In genomic region chr6:23454090-23454998, GRCh38 we compare ENCODE assay signal across 16 cellular contexts.
DNase-seq lines count a peak whose midpoint lies in the region; ATAC-seq and TF ChIP-seq lines count a peak whose summit lies in the region.
"Had no signal": no experiment of that assay in that cellular context is flagged by ENCODE, and none has a peak within 500 bp of the region (broad histone marks: within the 10 kb centered on the region; RNA-seq: fewer than 3 reads in every experiment).

No MANE protein-coding gene starts in this region.

- H3K4me2 ChIP-seq in GM23248 (ENCODE audit: unreplicated experiment): no peak overlapping the region
- H3K4me2 ChIP-seq in mammary epithelial cell (ENCODE audit: insufficient read depth, low read depth, low read length): no peak overlapping the region
- H3K4me2 ChIP-seq: smooth muscle cell had no signal

- peak; percentile 16 for DNase-seq in GM23248
- peak; percentile 65 for DNase-seq in NCI-H460 (ENCODE audit: extremely low read depth, low read depth)
- peak; percentile 35 for DNase-seq in mammary epithelial cell
- peak; percentile 3 for DNase-seq in non-pigmented ciliary epithelial cell (ENCODE audit: low read depth)
- DNase-seq in right lobe of liver: no peak
- DNase-seq in putamen (ENCODE audit: low spot score): no peak
- DNase-seq in activated T-cell treated with anti-CD3 and anti-CD28 coated beads, Interleukin-2, amount 50 U/mL, for 1 hour: no peak
- DNase-seq: activated CD4-positive, alpha-beta T cell treated with anti-CD3 and anti-CD28 coated beads, Interleukin-2, amount 10 ng/mL, durations not matched to agents 24 days and 14 days; CD4-positive, alpha-beta memory T cell; effector memory CD8-positive, alpha-beta T cell; glutamatergic neuron; natural killer cell; NCI-H2081; T-helper 2 cell had no signal

- TF ChIP-seq POLR2A in right lobe of liver (IDR thresholded peaks at IDR 0.05): no peak

- no peaks in the 10 kb centered on the region for H3K27me3 ChIP-seq in GM23248 (replicated peaks; ENCODE audit: insufficient read depth)
- no peaks in the 10 kb centered on the region for H3K27me3 ChIP-seq in mammary epithelial cell (ENCODE audit: insufficient read depth, low read length)
- H3K27me3 ChIP-seq in right lobe of liver: no peaks in the 10 kb centered on the region

- H3F3A ChIP-seq in GM23248 (ENCODE audit: insufficient read depth): no peaks in the 10 kb centered on the region

- H3K9ac ChIP-seq in GM23248 (no peak overlapping the region), mammary epithelial cell (ENCODE audit: insufficient read depth, low read length) (no peak overlapping the region)

- 25 to 26% methylated on average over 5 of the region's 5 CpGs for WGBS in GM23248 (ENCODE audit: low coverage in 1 of 2, low lambda C conversion rate in 2 of 2, missing lambda C conversion rate in 2 of 2), 2 experiments
- 32% methylated on average over 5 of the region's 5 CpGs for WGBS in mammary epithelial cell (ENCODE audit: low coverage, missing lambda C conversion rate)
- 60% methylated on average over 5 of the region's 5 CpGs for WGBS in right lobe of liver (ENCODE audit: insufficient coverage, low coverage, low lambda C conversion rate, missing lambda C conversion rate)

- no peaks in the 10 kb centered on the region for H3K36me3 ChIP-seq in GM23248 (ENCODE audit: low read depth)
- no peaks in the 10 kb centered on the region for H3K36me3 ChIP-seq in mammary epithelial cell (ENCODE audit: insufficient read depth, low read length)
- no peaks in the 10 kb centered on the region for H3K36me3 ChIP-seq in right lobe of liver

- TF ChIP-seq CTCF in mammary epithelial cell (conservative IDR thresholded peaks at IDR 0.05 in 1 of 2, IDR thresholded peaks at IDR 0.05 in 1 of 2; ENCODE audit: extremely low read depth in 1 of 2, insufficient read depth in 1 of 2, low read depth in 1 of 2, low read length in 2 of 2): no peak
- no peak for TF ChIP-seq CTCF in right lobe of liver (IDR thresholded peaks at IDR 0.05)

- H3K4me3 ChIP-seq in GM23248 (no peak overlapping the region), mammary epithelial cell (replicated peaks in 1 of 3; ENCODE audit: insufficient read depth in 1 of 3, low read depth in 2 of 3, low read length in 3 of 3) (no peak overlapping the region), right lobe of liver (no peak overlapping the region)
- H3K4me3 ChIP-seq: smooth muscle cell had no signal

- no peaks in the 10 kb centered on the region for H3K9me2 ChIP-seq in GM23248 (ENCODE audit: insufficient read depth)

- H4K20me1 ChIP-seq in GM23248 (ENCODE audit: insufficient read depth) (no peaks in the 10 kb centered on the region), mammary epithelial cell (ENCODE audit: insufficient read depth, low read length) (no peaks in the 10 kb centered on the region)

- CTCF ChIA-PET in mammary epithelial cell (lab: Charles Lee; ENCODE audit: low non-redundant PET): no interaction called here

- H3K27ac ChIP-seq in GM23248: no peak overlapping the region
- no peak overlapping the region for H3K27ac ChIP-seq in mammary epithelial cell (ENCODE audit: insufficient read depth, low read depth, low read length)
- no peak overlapping the region for H3K27ac ChIP-seq in right lobe of liver

- no peak for ATAC-seq in right lobe of liver
- ATAC-seq: effector memory CD8-positive, alpha-beta T cell; left lobe of liver; natural killer cell had no signal

- no peaks in the 10 kb centered on the region for H3K4me1 ChIP-seq in GM23248 (ENCODE audit: insufficient read depth)
- H3K4me1 ChIP-seq in mammary epithelial cell (ENCODE audit: insufficient read depth, low read length): no peaks in the 10 kb centered on the region
- no peaks in the 10 kb centered on the region for H3K4me1 ChIP-seq in right lobe of liver

- intact Hi-C loops in mammary epithelial cell (cut with micrococcal nuclease) (no loop called here), right lobe of liver (cut with DNase I) (no loop called here)

- BruUV-seq in mammary epithelial cell (replicated peaks; lab: Mats Ljungman, UMichigan): no TSS peak

- H3K9me3 ChIP-seq in GM23248 (ENCODE audit: low read depth): no peaks in the 10 kb centered on the region
- H3K9me3 ChIP-seq in mammary epithelial cell (replicated peaks; ENCODE audit: insufficient read depth, low read length): peaks cover 2% of the 10 kb centered on the region
- no peaks in the 10 kb centered on the region for H3K9me3 ChIP-seq in right lobe of liver

- H3K79me2 ChIP-seq in GM23248 (ENCODE audit: insufficient read depth): no peaks in the 10 kb centered on the region
- no peaks in the 10 kb centered on the region for H3K79me2 ChIP-seq in mammary epithelial cell (ENCODE audit: insufficient read depth, low read length)

- H2AFZ ChIP-seq in GM23248 (no peak overlapping the region), mammary epithelial cell (ENCODE audit: low read depth, low read length) (no peak overlapping the region)

- in situ Hi-C loops in GM23248 (cut with MboI) (no loop called here), mammary epithelial cell (cut with MboI; ENCODE audit: low sequenced_read_pairs in 2 of 2) (no loop called here)

- dilution Hi-C loops in mammary epithelial cell (cut with HindIII; ENCODE audit: low sequenced_read_pairs): no loop called here

Comparison
In these comparisons a context has a peak if more than half of its experiments do, and no peak if none do; other contexts are left out.
1. DNase-seq: peak in GM23248 (single experiment), NCI-H460 (single experiment), mammary epithelial cell (single experiment) and non-pigmented ciliary epithelial cell (single experiment); none in right lobe of liver (0 of 3), putamen (single experiment) and activated T-cell treated with anti-CD3 and anti-CD28 coated beads, Interleukin-2, amount 50 U/mL, for 1 hour (single experiment).